28 cellular contexts compared by ENCODE assay signal in the genomic region with DNA sequence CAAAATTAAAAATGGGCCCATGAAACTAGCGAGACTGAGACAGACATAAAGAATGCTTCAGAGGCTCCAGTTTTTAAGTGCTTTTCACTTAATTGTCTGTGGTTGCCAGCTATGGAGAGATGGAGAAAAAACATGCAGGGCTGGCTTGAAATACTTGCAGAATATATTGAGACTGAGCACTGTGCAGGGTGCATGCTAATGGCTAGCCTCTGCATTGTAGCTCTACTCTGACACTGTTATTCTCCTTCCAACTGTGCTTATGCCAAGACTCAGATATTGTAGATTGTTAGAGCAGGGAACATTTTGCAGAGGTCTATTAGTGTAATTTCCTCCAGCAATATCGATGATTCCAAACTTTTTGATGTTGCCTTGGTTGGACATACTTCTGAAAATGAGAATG.
"Had no signal": no experiment of that assay in that cellular context is flagged by ENCODE, and none has a peak within 500 bp of the region (broad histone marks: within the 10 kb centered on the region; RNA-seq: fewer than 3 reads in every experiment).

No MANE protein-coding gene starts in this region.

- H3K4me1 ChIP-seq: colonic mucosa, esophagus squamous epithelium, pancreas, psoas muscle, right atrium auricular region, stomach, suprapubic skin, tibial nerve had no signal

- H3K4me3 ChIP-seq: cardiac muscle cell, colonic mucosa, esophagus squamous epithelium, pancreas, psoas muscle, right atrium auricular region, smooth muscle cell, stomach, suprapubic skin, tibial nerve had no signal

- H3K27me3 ChIP-seq: cardiac muscle cell, colonic mucosa, esophagus squamous epithelium, pancreas, right atrium auricular region, stomach, suprapubic skin, tibial nerve had no signal

- H3K36me3 ChIP-seq: cardiac muscle cell, colonic mucosa, esophagus squamous epithelium, pancreas, right atrium auricular region, stomach, suprapubic skin, tibial nerve had no signal

- DNase-seq: activated B cell treated with CpG ODN at 0.5 μM for 24 hours; activated CD4-positive, alpha-beta T cell treated with anti-CD3 and anti-CD28 coated beads, Interleukin-2, amount 50 U/mL, for 1 hour; activated CD8-positive, alpha-beta T cell treated with anti-CD3 and anti-CD28 coated beads for 36 hours; activated gamma-delta T cell treated with Interleukin-2 at 50 U/mL for 16 hours; activated naive CD4-positive, alpha-beta T cell treated with anti-CD3 and anti-CD28 coated beads, Interleukin-2, amount 50 U/mL, for 16 hours; activated T-cell treated with anti-CD3 and anti-CD28 coated beads, Interleukin-2, amount 50 U/mL, for 4 hours; amniotic stem cell; cerebellar nuclear complex; colonic mucosa; effector CD8-positive, alpha-beta T cell; esophagus squamous epithelium; foreskin melanocyte; glutamatergic neuron; left cardiac atrium; mammary epithelial cell; naive thymus-derived CD8-positive, alpha-beta T cell; pancreas; psoas muscle; stimulated activated CD4-positive, alpha-beta T cell treated with anti-CD3 and anti-CD28 coated beads, Interleukin-1b, Interleukin-23, amount 100 ng/mL, for 48 hours; stimulated activated naive B cell treated with anti-CD40 and anti-IgM and Interleukin-4, amounts not matched to agents 10 μg/mL and 1 μg/mL and 100 μg/mL, for 72 hours; stomach; T-helper 2 cell had no signal

- H3K9me3 ChIP-seq: colonic mucosa, esophagus squamous epithelium, pancreas, psoas muscle, right atrium auricular region, stomach, suprapubic skin, tibial nerve had no signal

- H3K27ac ChIP-seq: cardiac muscle cell, colonic mucosa, epithelial cell of prostate, esophagus squamous epithelium, pancreas, psoas muscle, right atrium auricular region, stomach, suprapubic skin, tibial nerve had no signal
